ENCODE assay signal across 19 cellular contexts in genomic region chr7:137469191-137469811, GRCh38.
DNase-seq lines count a peak whose midpoint lies in the region; ATAC-seq and TF ChIP-seq lines count a peak whose summit lies in the region.
"Had no signal": no experiment of that assay in that cellular context is flagged by ENCODE, and none has a peak within 500 bp of the region (broad histone marks: within the 10 kb centered on the region; RNA-seq: fewer than 3 reads in every experiment).

No MANE protein-coding gene starts in this region.

- H3K4me3 ChIP-seq in right cardiac atrium (ENCODE audit: low read length) = no peak overlapping the region
- H3K4me3 ChIP-seq: A549 had no signal

- intact Hi-C loops in right cardiac atrium (cut with DNase I) = loop anchor here in 1 of 4 donors (5.0 kb wide), 1 partner anchor 297 kb away; no protein-coding TSS in a partner anchor
- intact Hi-C loops in cardiac septum (cut with DNase I) = no loop called here

- H3K4me3 Mint-ChIP-seq in glutamatergic neuron (ENCODE audit: unreplicated experiment) = no peak overlapping the region

- peaks cover 3% of the 10 kb centered on the region for H3K4me1 ChIP-seq in right cardiac atrium (ENCODE audit: control insufficient read depth, insufficient read depth, low read length)
- H3K4me1 ChIP-seq: A549, BE2C had no signal

- H3K9me3 ChIP-seq in right cardiac atrium (ENCODE audit: control insufficient read depth, low read length) = no peaks in the 10 kb centered on the region
- H3K9me3 ChIP-seq: A549, BE2C had no signal

- H3K9me3 Mint-ChIP-seq in glutamatergic neuron (ENCODE audit: unreplicated experiment) = no peaks in the 10 kb centered on the region

- no peak overlapping the region for H3K27ac ChIP-seq in right cardiac atrium (ENCODE audit: low read length)
- H3K27ac ChIP-seq: A549, RWPE1 had no signal

- no peaks in the 10 kb centered on the region for H3K27me3 ChIP-seq in right cardiac atrium (ENCODE audit: control insufficient read depth, insufficient read depth)
- H3K27me3 ChIP-seq: BE2C had no signal

- peaks cover 4% of the 10 kb centered on the region for H3K4me1 Mint-ChIP-seq in glutamatergic neuron (ENCODE audit: low read depth, unreplicated experiment)

- ATAC-seq in right cardiac atrium (peak; percentile 81 to 94), GM19328 (IDR thresholded peaks at IDR 0.05; ENCODE audit: unreplicated experiment) (no peak)
- ATAC-seq: A549 had no signal

- H3K36me3 Mint-ChIP-seq in glutamatergic neuron (ENCODE audit: unreplicated experiment) = no peaks in the 10 kb centered on the region

- 33% methylated on average over 5 of the region's 5 CpGs for WGBS in right cardiac atrium

- peaks cover 2% of the 10 kb centered on the region for H3K27me3 Mint-ChIP-seq in glutamatergic neuron (ENCODE audit: unreplicated experiment)

- TF ChIP-seq CTCF in glutamatergic neuron (IDR thresholded peaks at IDR 0.05; ENCODE audit: partially characterized antibody, unreplicated experiment) = no peak

- DNase-seq in right cardiac atrium (no peak), cardiac septum (ENCODE audit: low spot score) (no peak), dermis blood vessel endothelial cell (peak; percentile 84), glutamatergic neuron (no peak), mesenteric fat pad (ENCODE audit: low spot score) (no peak)
- no peak for DNase-seq in activated effector memory CD4-positive, alpha-beta T cell treated with anti-CD3 and anti-CD28 coated beads, Interleukin-2, amount 50 U/mL, for 16 hours
- DNase-seq: BE2C; DMS79; H7; Karpas-422; NCI-H1417 treated with DMSO at 0.1 percent for 48 hours; NCI-H187 treated with DMSO at 0.1 percent for 48 hours; NCI-H2107; NCI-H446 treated with DMSO at 0.1 percent for 48 hours; NK-92 treated with Interleukin-12 subunit alpha and Interleukin-12 subunit beta, amount 100 ng/mL, for 24 hours; SIG-M5 had no signal

- peak overlapping the region; percentile 78 for H3K27ac Mint-ChIP-seq in glutamatergic neuron (ENCODE audit: unreplicated experiment)
